8 cellular contexts compared by ENCODE assay signal in genomic region chr6:155528982-155529453, GRCh38.
DNase-seq lines count a peak whose midpoint lies in the region; ATAC-seq and TF ChIP-seq lines count a peak whose summit lies in the region.

No MANE protein-coding gene starts in this region.

- peak; percentile 71 for ATAC-seq in HG03432 (IDR thresholded peaks at IDR 0.05; ENCODE audit: unreplicated experiment)
- ATAC-seq in activated naive CD8-positive, alpha-beta T cell treated with anti-CD3 and anti-CD28 coated beads, Interleukin-2, amount 10 ng/mL, durations not matched to agents 7 days and 5 days (ENCODE audit: low read depth) = no peak
- ATAC-seq in HG03378 (IDR thresholded peaks at IDR 0.05; ENCODE audit: unreplicated experiment) = no peak
- ATAC-seq in HG03135 (IDR thresholded peaks at IDR 0.05; ENCODE audit: unreplicated experiment) = no peak

- no TSS peak for BruUV-seq in Calu3 (replicated peaks; lab: Mats Ljungman, UMichigan)

- intact Hi-C loops in Calu3 (cut with micrococcal nuclease; ENCODE audit: unreplicated experiment) = loop anchor here (2.0 kb wide), 1 partner anchor 188 kb away; no protein-coding TSS in a partner anchor

- peaks cover 5% of the 10 kb centered on the region for H3K36me3 Mint-ChIP-seq in Calu3 (ENCODE audit: insufficient read depth, unreplicated experiment)
- peaks cover 13% of the 10 kb centered on the region for H3K36me3 Mint-ChIP-seq in activated naive CD8-positive, alpha-beta T cell treated with anti-CD3 and anti-CD28 coated beads, Interleukin-2, amount 10 ng/mL, durations not matched to agents 7 days and 5 days

- CTCF ChIA-PET in Calu3 (lab: Charles Lee) = interaction anchor here (0.8 to 1.7 kb wide), 5 partner anchors 9 to 266 kb away, joined by 3 to 12 read pairs (median 4); no protein-coding TSS in a partner anchor

- H3K27me3 Mint-ChIP-seq in Calu3 (ENCODE audit: unreplicated experiment) = no peaks in the 10 kb centered on the region
- H3K27me3 Mint-ChIP-seq in activated naive CD8-positive, alpha-beta T cell treated with anti-CD3 and anti-CD28 coated beads, Interleukin-2, amount 10 ng/mL, durations not matched to agents 7 days and 5 days = no peaks in the 10 kb centered on the region

- H3K4me3 Mint-ChIP-seq in Calu3 (ENCODE audit: low read depth, unreplicated experiment) = no peak overlapping the region
- no peak overlapping the region for H3K4me3 Mint-ChIP-seq in activated naive CD8-positive, alpha-beta T cell treated with anti-CD3 and anti-CD28 coated beads, Interleukin-2, amount 10 ng/mL, durations not matched to agents 7 days and 5 days

- H3K27ac Mint-ChIP-seq in Calu3 (ENCODE audit: unreplicated experiment) = peak overlapping the region; percentile 96
- H3K27ac Mint-ChIP-seq in activated naive CD8-positive, alpha-beta T cell treated with anti-CD3 and anti-CD28 coated beads, Interleukin-2, amount 10 ng/mL, durations not matched to agents 7 days and 5 days = peak overlapping the region; percentile 55

- TF ChIP-seq CTCF in Calu3 (IDR thresholded peaks at IDR 0.05; ENCODE audit: unreplicated experiment) = no peak

- DNase-seq in Calu3 (peak; percentile 31), lung microvascular endothelial cell (ENCODE audit: low read depth in 2 of 2) (peak; percentile 90 to 98), DMS153 treated with DMSO at 0.1 percent for 48 hours (lab: John Stamatoyannopoulos, UW; ENCODE audit: unreplicated experiment) (no peak), cerebellar nuclear complex (lab: John Stamatoyannopoulos, UW) (no peak)
- DNase-seq in activated naive CD8-positive, alpha-beta T cell treated with anti-CD3 and anti-CD28 coated beads, Interleukin-2, amount 10 ng/mL, durations not matched to agents 7 days and 5 days = no peak

- H3K9me3 Mint-ChIP-seq in Calu3 (ENCODE audit: low read depth, unreplicated experiment) = peaks cover 3% of the 10 kb centered on the region
- H3K9me3 Mint-ChIP-seq in activated naive CD8-positive, alpha-beta T cell treated with anti-CD3 and anti-CD28 coated beads, Interleukin-2, amount 10 ng/mL, durations not matched to agents 7 days and 5 days = peaks cover 13% of the 10 kb centered on the region

- H3K4me1 Mint-ChIP-seq in Calu3 (ENCODE audit: low read depth, unreplicated experiment) = peaks cover 13% of the 10 kb centered on the region
- peaks cover 16% of the 10 kb centered on the region for H3K4me1 Mint-ChIP-seq in activated naive CD8-positive, alpha-beta T cell treated with anti-CD3 and anti-CD28 coated beads, Interleukin-2, amount 10 ng/mL, durations not matched to agents 7 days and 5 days

- POLR2A ChIA-PET in activated naive CD8-positive, alpha-beta T cell treated with anti-CD3 and anti-CD28 coated beads, Interleukin-2, amount 10 ng/mL, durations not matched to agents 7 days and 5 days (lab: Charles Lee) = no interaction called here

Comparison
In these comparisons a context has a peak if more than half of its experiments do, and no peak if none do; other contexts are left out.
1. DNase-seq: peak in Calu3 (single experiment) and lung microvascular endothelial cell (2 of 2); none in activated naive CD8-positive, alpha-beta T cell treated with anti-CD3 and anti-CD28 coated beads, Interleukin-2, amount 10 ng/mL, durations not matched to agents 7 days and 5 days (single experiment), DMS153 treated with DMSO at 0.1 percent for 48 hours (single experiment) and cerebellar nuclear complex (0 of 2).